In genomic region chr3:193554790-193555189, GRCh38 we compare ENCODE assay signal across 1 cellular context.
TF ChIP-seq lines count a peak whose summit lies in the region.

A gene with protein sequence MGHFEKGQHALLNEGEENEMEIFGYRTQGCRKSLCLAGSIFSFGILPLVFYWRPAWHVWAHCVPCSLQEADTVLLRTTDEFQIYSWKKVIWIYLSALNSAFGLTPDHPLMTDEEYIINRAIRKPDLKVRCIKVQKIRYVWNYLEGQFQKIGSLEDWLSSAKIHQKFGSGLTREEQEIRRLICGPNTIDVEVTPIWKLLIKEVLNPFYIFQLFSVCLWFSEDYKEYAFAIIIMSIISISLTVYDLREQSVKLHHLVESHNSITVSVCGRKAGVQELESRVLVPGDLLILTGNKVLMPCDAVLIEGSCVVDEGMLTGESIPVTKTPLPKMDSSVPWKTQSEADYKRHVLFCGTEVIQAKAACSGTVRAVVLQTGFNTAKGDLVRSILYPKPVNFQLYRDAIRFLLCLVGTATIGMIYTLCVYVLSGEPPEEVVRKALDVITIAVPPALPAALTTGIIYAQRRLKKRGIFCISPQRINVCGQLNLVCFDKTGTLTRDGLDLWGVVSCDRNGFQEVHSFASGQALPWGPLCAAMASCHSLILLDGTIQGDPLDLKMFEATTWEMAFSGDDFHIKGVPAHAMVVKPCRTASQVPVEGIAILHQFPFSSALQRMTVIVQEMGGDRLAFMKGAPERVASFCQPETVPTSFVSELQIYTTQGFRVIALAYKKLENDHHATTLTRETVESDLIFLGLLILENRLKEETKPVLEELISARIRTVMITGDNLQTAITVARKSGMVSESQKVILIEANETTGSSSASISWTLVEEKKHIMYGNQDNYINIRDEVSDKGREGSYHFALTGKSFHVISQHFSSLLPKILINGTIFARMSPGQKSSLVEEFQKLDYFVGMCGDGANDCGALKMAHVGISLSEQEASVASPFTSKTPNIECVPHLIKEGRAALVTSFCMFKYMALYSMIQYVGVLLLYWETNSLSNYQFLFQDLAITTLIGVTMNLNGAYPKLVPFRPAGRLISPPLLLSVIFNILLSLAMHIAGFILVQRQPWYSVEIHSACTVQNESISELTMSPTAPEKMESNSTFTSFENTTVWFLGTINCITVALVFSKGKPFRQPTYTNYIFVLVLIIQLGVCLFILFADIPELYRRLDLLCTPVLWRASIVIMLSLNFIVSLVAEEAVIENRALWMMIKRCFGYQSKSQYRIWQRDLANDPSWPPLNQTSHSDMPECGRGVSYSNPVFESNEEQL (minus strand): TSS chr3:193554895. CDS start chr3:193554799, 96 bp downstream.

TF ChIP-seq in H1, 55 proteins besides CTCF, POLR2A, EP300 and RAD21:
- TF ChIP-seq HDAC6 (IDR thresholded peaks at IDR 0.05; ENCODE audit: low read depth, low read length), result no peak
- TF ChIP-seq RFX5 (IDR thresholded peaks at IDR 0.05; ENCODE audit: borderline replicate concordance, low read depth, low read length), result no peak
- TF ChIP-seq FOSL1 (IDR thresholded peaks at IDR 0.05; ENCODE audit: insufficient read depth, low read depth, low read length), result no peak
- TF ChIP-seq, protein P1, sequence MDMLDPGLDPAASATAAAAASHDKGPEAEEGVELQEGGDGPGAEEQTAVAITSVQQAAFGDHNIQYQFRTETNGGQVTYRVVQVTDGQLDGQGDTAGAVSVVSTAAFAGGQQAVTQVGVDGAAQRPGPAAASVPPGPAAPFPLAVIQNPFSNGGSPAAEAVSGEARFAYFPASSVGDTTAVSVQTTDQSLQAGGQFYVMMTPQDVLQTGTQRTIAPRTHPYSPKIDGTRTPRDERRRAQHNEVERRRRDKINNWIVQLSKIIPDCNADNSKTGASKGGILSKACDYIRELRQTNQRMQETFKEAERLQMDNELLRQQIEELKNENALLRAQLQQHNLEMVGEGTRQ (IDR thresholded peaks at IDR 0.05; ENCODE audit: low read length), result no peak
- TF ChIP-seq EZH2 (IDR thresholded peaks at IDR 0.05; ENCODE audit: low read depth, low read length, severe bottlenecking), result no peak
- TF ChIP-seq GABPA (IDR thresholded peaks at IDR 0.05; ENCODE audit: borderline replicate concordance, insufficient read depth, low read length), result no peak
- no peak for TF ChIP-seq CREB1 (IDR thresholded peaks at IDR 0.05)
- no peak for TF ChIP-seq NRF1 (IDR thresholded peaks at IDR 0.05; ENCODE audit: low read depth, low read length)
- TF ChIP-seq, protein P2, sequence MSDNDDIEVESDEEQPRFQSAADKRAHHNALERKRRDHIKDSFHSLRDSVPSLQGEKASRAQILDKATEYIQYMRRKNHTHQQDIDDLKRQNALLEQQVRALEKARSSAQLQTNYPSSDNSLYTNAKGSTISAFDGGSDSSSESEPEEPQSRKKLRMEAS (IDR thresholded peaks at IDR 0.05), result no peak
